ENCODE assay signal across 20 cellular contexts in the genomic region with DNA sequence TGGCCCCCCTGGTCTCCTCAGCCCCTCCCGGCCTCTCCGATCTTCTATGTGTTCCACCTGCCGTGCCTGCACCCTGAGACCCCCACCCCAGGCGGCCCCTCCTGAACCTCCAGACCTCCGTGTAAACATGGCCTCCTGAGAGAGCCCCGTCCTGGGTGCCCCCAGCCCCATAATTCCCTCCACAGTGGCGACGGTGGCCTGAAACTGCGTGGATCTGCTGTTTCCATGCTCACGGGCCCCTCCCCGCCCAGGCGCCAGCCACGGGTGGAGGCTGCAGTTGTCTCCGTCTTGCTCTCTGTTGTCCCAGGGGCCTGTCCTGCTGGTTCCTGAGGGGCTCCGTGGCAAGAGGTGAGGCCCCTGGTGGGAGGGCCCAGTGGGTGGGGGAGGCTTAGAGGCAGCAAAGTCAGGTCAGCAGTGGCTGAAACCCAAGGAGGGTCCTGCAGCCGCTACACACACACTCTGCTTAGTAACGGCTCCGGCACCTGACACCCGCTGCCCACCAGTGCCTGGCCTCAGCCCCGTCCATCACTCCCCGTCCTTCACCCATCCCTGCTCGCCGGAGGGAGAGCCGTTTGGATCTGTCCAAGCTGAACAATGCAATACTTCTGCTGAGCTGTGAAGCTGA.
"Had no signal": no experiment of that assay in that cellular context is flagged by ENCODE, and none has a peak within 500 bp of the region (broad histone marks: within the 10 kb centered on the region; RNA-seq: fewer than 3 reads in every experiment).

No MANE protein-coding gene starts in this region.

- H3K4me1 ChIP-seq: adrenal gland, prostate gland, right lobe of liver had no signal

- H3K36me3 ChIP-seq: adrenal gland, cardiac muscle cell, prostate gland, right lobe of liver, thoracic aorta had no signal

- H3K27ac ChIP-seq: adrenal gland, cardiac muscle cell, hepatocyte, prostate gland, right lobe of liver, SK-N-MC, thoracic aorta, VCaP had no signal

- H3K4me2 ChIP-seq: hepatocyte had no signal

- FAIRE-seq: colon, endometrium had no signal

- ATAC-seq: activated CD8-positive, alpha-beta memory T cell treated with anti-CD3 and anti-CD28 coated beads, Interleukin-2, amount 10 ng/mL, durations not matched to agents 7 days and 5 days; activated T-cell treated with anti-CD3 and anti-CD28 coated beads, Interleukin-2, amount 50 U/mL, for 4 hours; esophagus mucosa; mucosa of descending colon; naive thymus-derived CD4-positive, alpha-beta T cell; right lobe of liver; T-cell had no signal

- H2AFZ ChIP-seq: hepatocyte had no signal

- H3K9me3 ChIP-seq: adrenal gland, mucosa of descending colon, prostate gland, right lobe of liver, thoracic aorta had no signal

- H3K27me3 ChIP-seq: cardiac muscle cell, hepatocyte, right lobe of liver had no signal

- H3K4me3 ChIP-seq: adrenal gland, cardiac muscle cell, hepatocyte, mucosa of descending colon, prostate gland, right lobe of liver, SK-N-MC, thoracic aorta had no signal

- H3K79me2 ChIP-seq: hepatocyte had no signal

- DNase-seq: activated CD4-positive, alpha-beta memory T cell treated with anti-CD3 and anti-CD28 coated beads for 36 hours; activated CD8-positive, alpha-beta memory T cell treated with anti-CD3 and anti-CD28 coated beads, Interleukin-2, amount 10 ng/mL, durations not matched to agents 7 days and 5 days; activated effector memory CD4-positive, alpha-beta T cell treated with Interleukin-2 at 50 U/mL for 16 hours; activated T-cell treated with anti-CD3 and anti-CD28 coated beads, Interleukin-2, amount 50 U/mL, for 4 hours; adrenal gland; naive thymus-derived CD4-positive, alpha-beta T cell; occipital lobe; T1000 had no signal
